ENCODE assay signal across 23 cellular contexts in genomic region chr1:191588905-191589304, GRCh38.
"Had no signal": no experiment of that assay in that cellular context is flagged by ENCODE, and none has a peak within 500 bp of the region (broad histone marks: within the 10 kb centered on the region; RNA-seq: fewer than 3 reads in every experiment).

No MANE protein-coding gene starts in this region.

- ATAC-seq: effector memory CD8-positive, alpha-beta T cell; heart right ventricle; left ventricle myocardium superior; lower lobe of right lung; natural killer cell treated with Interleukin-12 subunit alpha and Interleukin-12 subunit beta and Interleukin-15 and Interleukin-18, amount 100 ng/mL, for 72 hours; sciatic nerve; stimulated activated naive B cell treated with anti-CD40 and anti-IgM and Interleukin-4, amounts not matched to agents 10 μg/mL and 1 μg/mL and 100 μg/mL, for 72 hours; upper lobe of right lung had no signal

- H3K36me3 ChIP-seq: esophagus squamous epithelium, heart right ventricle, lower lobe of right lung, prostate gland, right atrium auricular region, thoracic aorta, tibial nerve, upper lobe of right lung, uterus had no signal

- FAIRE-seq: endometrium, islet of Langerhans had no signal

- H3K4me3 ChIP-seq: esophagus squamous epithelium, heart right ventricle, lower lobe of right lung, prostate gland, right atrium auricular region, thoracic aorta, tibial nerve, upper lobe of right lung, uterus had no signal

- DNase-seq: cortex of kidney; effector memory CD8-positive, alpha-beta T cell; erythroblast; esophagus squamous epithelium; foreskin melanocyte; glutamatergic neuron; heart right ventricle; hippocampal formation; kidney glomerular epithelial cell; left ventricle myocardium superior; lower lobe of right lung; naive B cell; stimulated activated naive B cell treated with anti-CD40 and anti-IgM and Interleukin-4, amounts not matched to agents 10 μg/mL and 1 μg/mL and 100 μg/mL, for 72 hours; upper lobe of right lung; uterus had no signal

- H3K9me3 ChIP-seq: esophagus squamous epithelium, heart right ventricle, lower lobe of right lung, prostate gland, right atrium auricular region, thoracic aorta, tibial nerve, upper lobe of right lung, uterus had no signal

- H3K27ac ChIP-seq: esophagus squamous epithelium, heart right ventricle, lower lobe of right lung, prostate gland, right atrium auricular region, thoracic aorta, tibial nerve, upper lobe of right lung, uterus had no signal

- H3K27me3 ChIP-seq: esophagus squamous epithelium, heart right ventricle, right atrium auricular region, tibial nerve, upper lobe of right lung, uterus had no signal

- H3K4me1 ChIP-seq: esophagus squamous epithelium, heart right ventricle, lower lobe of right lung, prostate gland, right atrium auricular region, upper lobe of right lung, uterus had no signal
